ENCODE assay signal across 10 cellular contexts in the genomic region with DNA sequence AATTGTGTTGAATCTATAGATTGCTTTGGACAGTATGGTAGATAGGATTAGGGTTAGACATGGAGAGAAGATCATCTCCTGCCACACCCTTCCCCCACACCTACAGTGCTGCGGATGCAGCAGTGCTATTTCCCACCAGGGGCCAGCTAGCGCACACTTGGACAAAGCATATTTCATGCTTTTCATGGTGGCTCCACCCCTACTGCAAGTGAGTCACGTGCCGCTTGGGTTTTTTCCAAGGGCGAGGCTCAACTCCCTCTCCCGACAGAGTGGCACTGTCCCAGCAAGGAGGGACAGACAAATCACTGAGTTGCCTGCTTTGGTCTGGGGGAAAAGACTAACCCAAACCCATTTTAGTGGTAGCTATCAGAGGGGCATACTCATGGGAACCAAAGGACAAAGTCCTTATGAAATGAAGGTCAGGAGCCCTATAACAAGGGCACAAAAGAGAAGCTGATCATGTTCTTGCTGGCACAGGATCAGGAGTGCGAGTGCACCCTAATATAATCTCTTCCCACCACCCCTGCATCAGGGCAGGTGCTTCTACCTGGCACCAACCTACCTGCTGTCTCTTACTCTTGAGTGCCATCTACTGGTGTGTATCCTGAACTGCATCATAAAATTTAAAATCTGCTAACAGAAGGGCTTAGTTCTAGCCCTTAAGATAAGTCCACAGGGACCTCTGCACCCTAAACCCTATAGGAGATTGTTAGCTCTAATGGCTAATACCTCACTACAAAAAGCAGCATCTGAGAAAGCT. TPM values are rescaled to one million over a fixed set of nuclear protein-coding genes. Genes with fewer than 3 reads are reported as not detected.
DNase-seq lines count a peak whose midpoint lies in the region; ATAC-seq and TF ChIP-seq lines count a peak whose summit lies in the region.
"Had no signal": no experiment of that assay in that cellular context is flagged by ENCODE, and none has a peak within 500 bp of the region (broad histone marks: within the 10 kb centered on the region; RNA-seq: fewer than 3 reads in every experiment).

No MANE protein-coding gene starts in this region.

- no peaks in the 10 kb centered on the region for H3K27me3 ChIP-seq in CD4-positive, alpha-beta T cell (ENCODE audit: control insufficient read depth, insufficient read depth, low read length)

- H3K27ac Mint-ChIP-seq in CD4-positive, alpha-beta T cell: no peak overlapping the region
- no peak overlapping the region for H3K27ac Mint-ChIP-seq in memory B cell

- peak; percentile 94 for ATAC-seq in CD4-positive, alpha-beta T cell (ENCODE audit: poor library complexity)
- ATAC-seq in memory B cell (ENCODE audit: low read depth) (peak; percentile 46), GM21423 (IDR thresholded peaks at IDR 0.05; ENCODE audit: unreplicated experiment) (no peak)

- no peak overlapping the region for H3K4me3 Mint-ChIP-seq in CD4-positive, alpha-beta T cell
- H3K4me3 Mint-ChIP-seq in memory B cell: no peak overlapping the region

- peaks cover 3% of the 10 kb centered on the region for H3K4me1 Mint-ChIP-seq in CD4-positive, alpha-beta T cell (ENCODE audit: low read depth)
- no peaks in the 10 kb centered on the region for H3K4me1 Mint-ChIP-seq in memory B cell

- intact Hi-C loops in CD4-positive, alpha-beta T cell (cut with DNase I, micrococcal nuclease): loop anchor here (1.0 to 10.0 kb wide), 3 partner anchors 114 to 1750 kb away; a partner anchor contains a TSS

- peak; percentile 68 for TF ChIP-seq CTCF in CD4-positive, alpha-beta T cell (IDR thresholded peaks at IDR 0.05)
- TF ChIP-seq CTCF in GM13977 (IDR thresholded peaks at IDR 0.05; ENCODE audit: extremely low read depth, insufficient read depth, missing control alignments): peak; percentile 78
- TF ChIP-seq CTCF in astrocyte of the spinal cord (IDR thresholded peaks at IDR 0.05; ENCODE audit: low read depth, low read length): peak; percentile 53

- in situ Hi-C loops in GM13977 (cut with MboI; ENCODE audit: low pct_unique_long_range_greater_than_20kb, low sequenced_read_pairs, unreplicated experiment): no loop called here
- in situ Hi-C loops in astrocyte of the spinal cord (cut with HindIII; ENCODE audit: low sequenced_read_pairs): no loop called here

- no peak overlapping the region for H3K4me3 ChIP-seq in astrocyte of the spinal cord (ENCODE audit: low read depth, low read length)

- no peaks in the 10 kb centered on the region for H3K27me3 Mint-ChIP-seq in CD4-positive, alpha-beta T cell
- no peaks in the 10 kb centered on the region for H3K27me3 Mint-ChIP-seq in memory B cell

- POLR2A ChIA-PET in CD4-positive, alpha-beta T cell (lab: Charles Lee): interaction anchor here (0.6 to 2.4 kb wide), 4 partner anchors 91 to 260 kb away, joined by 3 to 13 read pairs (median 7); a partner anchor contains a TSS

- CTCF ChIA-PET in CD4-positive, alpha-beta T cell (lab: Charles Lee): interaction anchor here (0.7 to 2.2 kb wide), 11 partner anchors 9 to 130 kb away, joined by 3 to 17 read pairs (median 4); a partner anchor contains a TSS

- peaks cover 6% of the 10 kb centered on the region for H3K36me3 Mint-ChIP-seq in CD4-positive, alpha-beta T cell (ENCODE audit: low read depth)
- H3K36me3 Mint-ChIP-seq in memory B cell: no peaks in the 10 kb centered on the region

- no peaks in the 10 kb centered on the region for H3K9me3 Mint-ChIP-seq in CD4-positive, alpha-beta T cell
- no peaks in the 10 kb centered on the region for H3K9me3 Mint-ChIP-seq in memory B cell

- DNase-seq in CD4-positive, alpha-beta T cell: peak in 5 of 10 experiments; percentile 0 to 13 (median 4)
- DNase-seq in GM13977 (ENCODE audit: low spot score) (peak; percentile 51), NCI-H345 treated with DMSO at 0.1 percent for 48 hours (lab: John Stamatoyannopoulos, UW; ENCODE audit: unreplicated experiment) (peak; percentile 10), astrocyte of the spinal cord (ENCODE audit: low read depth, low spot score) (no peak), memory B cell (ENCODE audit: low spot score in 2 of 2) (peak; percentile 11 to 36), dedifferentiated amniotic fluid mesenchymal stem cell (ENCODE audit: extremely low spot score) (no peak), ureter (ENCODE audit: low spot score) (no peak)

- no peak overlapping the region for H3K27ac ChIP-seq in CD4-positive, alpha-beta T cell (ENCODE audit: low read depth, low read length)

- H3K9me3 ChIP-seq in CD4-positive, alpha-beta T cell (ENCODE audit: control insufficient read depth, low read length): no peaks in the 10 kb centered on the region

RNA-seq across cellular contexts. Expression of a gene that starts 55.1 kb away (rescaled TPM):
- not detected for total RNA-seq in CD4-positive, alpha-beta T cell
- not detected for total RNA-seq in ureter
- total RNA-seq: skeletal muscle tissue; T-helper 2 cell treated with Interferon-gamma antibody and Interleukin-4, amounts not matched to agents 100 ng/mL and 5 ng/mL, for 36 hours had no signal

Comparison
In these comparisons a context has a peak if more than half of its experiments do, and no peak if none do; other contexts are left out.
1. DNase-seq: peak in GM13977 (single experiment), NCI-H345 treated with DMSO at 0.1 percent for 48 hours (single experiment) and memory B cell (2 of 2); none in astrocyte of the spinal cord (single experiment), dedifferentiated amniotic fluid mesenchymal stem cell (single experiment) and ureter (single experiment).
2. Peak in every context shown above with its lines, with median percentiles within 50 percentile points of each other: CTCF ChIP-seq.